In genomic region chr4:52273885-52274284, GRCh38 we compare ENCODE assay signal across 24 cellular contexts.
DNase-seq lines count a peak whose midpoint lies in the region; ATAC-seq and TF ChIP-seq lines count a peak whose summit lies in the region.
"Had no signal": no experiment of that assay in that cellular context is flagged by ENCODE, and none has a peak within 500 bp of the region (broad histone marks: within the 10 kb centered on the region; RNA-seq: fewer than 3 reads in every experiment).

No MANE protein-coding gene starts in this region.

- H3K9ac ChIP-seq in endodermal cell (ENCODE audit: extremely low read depth, low read length, poor library complexity, severe bottlenecking), result no peak overlapping the region
- H3K9ac ChIP-seq: BLaER1 had no signal

- intact Hi-C loops in upper lobe of right lung (cut with DNase I), result no loop called here

- H3K27me3 Mint-ChIP-seq in endodermal cell (ENCODE audit: insufficient read depth), result no peaks in the 10 kb centered on the region
- H3K27me3 Mint-ChIP-seq: CD4-positive, alpha-beta memory T cell; CD4-positive, CD25-positive, alpha-beta regulatory T cell had no signal

- H3K27ac ChIP-seq in endodermal cell (ENCODE audit: low read depth, low read length), result no peak overlapping the region
- no peak overlapping the region for H3K27ac ChIP-seq in upper lobe of right lung
- H3K27ac ChIP-seq: BLaER1 had no signal

- no peak overlapping the region for H3K27ac Mint-ChIP-seq in endodermal cell
- H3K27ac Mint-ChIP-seq: CD4-positive, alpha-beta memory T cell; CD8-positive, alpha-beta memory T cell had no signal

- DNase-seq in MV-4-11 (lab: John Stamatoyannopoulos, UW) (peak; percentile 2), endodermal cell (no peak), upper lobe of right lung (no peak)
- DNase-seq in central memory CD4-positive, alpha-beta T cell, result no peak
- DNase-seq: 8988T; ACHN; BE2C; C1 segment of cervical spinal cord; CD4-positive, alpha-beta memory T cell; CD4-positive, CD25-positive, alpha-beta regulatory T cell; CD8-positive, alpha-beta memory T cell; COR-L47; DMS 273 treated with DMSO at 0.1 percent for 48 hours; DMS153; DMS53; DMS79; DND-41; EL; GDM1 had no signal

- ATAC-seq in upper lobe of right lung (peak; percentile 72), GM21423 (IDR thresholded peaks at IDR 0.05; ENCODE audit: unreplicated experiment) (no peak), GM21515 (IDR thresholded peaks at IDR 0.05; ENCODE audit: unreplicated experiment) (no peak)
- ATAC-seq: GM12878 had no signal

- H3K27me3 ChIP-seq in endodermal cell (ENCODE audit: control insufficient read depth, insufficient read depth, low read length, poor library complexity, severe bottlenecking), result no peaks in the 10 kb centered on the region
- no peaks in the 10 kb centered on the region for H3K27me3 ChIP-seq in upper lobe of right lung
- H3K27me3 ChIP-seq: BE2C, BLaER1 had no signal

- TF ChIP-seq CTCF in endodermal cell (conservative IDR thresholded peaks at IDR 0.05) (no peak), upper lobe of right lung (IDR thresholded peaks at IDR 0.05) (no peak)

- H3K9me3 Mint-ChIP-seq in endodermal cell, result peaks cover 73% of the 10 kb centered on the region

- H3K36me3 Mint-ChIP-seq in endodermal cell (ENCODE audit: low read depth), result peaks cover 11% of the 10 kb centered on the region
- H3K36me3 Mint-ChIP-seq: CD14-positive monocyte; CD4-positive, CD25-positive, alpha-beta regulatory T cell; CD8-positive, alpha-beta memory T cell had no signal

- H3K9me3 ChIP-seq in endodermal cell (ENCODE audit: control insufficient read depth, low read length) (peaks cover 50% of the 10 kb centered on the region), upper lobe of right lung (no peaks in the 10 kb centered on the region)
- H3K9me3 ChIP-seq: BE2C had no signal

- H3K36me3 ChIP-seq in endodermal cell (ENCODE audit: control insufficient read depth, insufficient read depth, low read length) (peaks cover 5% of the 10 kb centered on the region), upper lobe of right lung (no peaks in the 10 kb centered on the region)
- H3K36me3 ChIP-seq: BE2C, BLaER1 had no signal

- peak overlapping the region; percentile 70 for H3K4me3 ChIP-seq in endodermal cell (ENCODE audit: low read length)
- H3K4me3 ChIP-seq in upper lobe of right lung, result no peak overlapping the region
- H3K4me3 ChIP-seq: BLaER1, GM12878 had no signal

- H3K4me1 ChIP-seq in endodermal cell (ENCODE audit: control insufficient read depth, insufficient read depth, low read length) (peaks cover 9% of the 10 kb centered on the region), upper lobe of right lung (no peaks in the 10 kb centered on the region)
- H3K4me1 ChIP-seq: BE2C, BLaER1 had no signal

- H3K4me3 Mint-ChIP-seq in endodermal cell, result no peak overlapping the region
- H3K4me3 Mint-ChIP-seq: CD14-positive monocyte; CD4-positive, alpha-beta memory T cell; CD4-positive, CD25-positive, alpha-beta regulatory T cell; CD8-positive, alpha-beta memory T cell had no signal

- H3K4me1 Mint-ChIP-seq in endodermal cell, result peaks cover 13% of the 10 kb centered on the region
- H3K4me1 Mint-ChIP-seq: CD14-positive monocyte; CD4-positive, alpha-beta memory T cell; CD4-positive, CD25-positive, alpha-beta regulatory T cell; CD8-positive, alpha-beta memory T cell had no signal
